ENCODE assay signal across 8 cellular contexts in the genomic region with DNA sequence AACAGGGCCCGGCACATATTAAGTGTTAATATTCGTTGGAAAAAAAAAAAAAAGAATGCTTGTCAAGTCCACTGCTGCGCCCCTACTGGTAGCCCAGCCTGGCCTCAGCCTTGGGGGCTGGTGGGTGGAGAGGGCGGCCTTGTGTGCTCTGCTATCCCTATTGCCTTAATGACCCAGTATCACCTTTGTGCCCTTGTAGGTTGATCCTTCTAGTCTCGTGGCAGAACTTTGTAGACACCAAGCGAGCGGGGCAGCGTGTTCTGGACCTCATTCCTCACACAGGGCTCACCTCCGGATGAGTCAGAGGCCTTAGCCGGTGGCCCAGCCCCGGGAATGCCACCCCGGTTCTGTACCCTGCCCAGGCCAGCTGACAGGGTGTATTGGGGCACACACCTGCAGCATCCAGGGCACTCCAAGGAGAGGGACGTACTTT. TPM values are rescaled to one million over a fixed set of nuclear protein-coding genes. Genes with fewer than 3 reads are reported as not detected.
DNase-seq lines count a peak whose midpoint lies in the region; ATAC-seq and TF ChIP-seq lines count a peak whose summit lies in the region.

No MANE protein-coding gene starts in this region.

- H3K27ac ChIP-seq in SK-N-MC, result peak overlapping the region; percentile 97
- no peak overlapping the region for H3K27ac ChIP-seq in neural progenitor cell

- peak overlapping the region; percentile 79 for H3K4me2 ChIP-seq in neural progenitor cell

- peak overlapping the region; percentile 88 for H3K4me3 Mint-ChIP-seq in neural progenitor cell

- DNase-seq in activated CD8-positive, alpha-beta memory T cell treated with anti-CD3 and anti-CD28 coated beads for 24 hours, result peak; percentile 62
- no peak for DNase-seq in activated CD8-positive, alpha-beta memory T cell treated with anti-CD3 and anti-CD28 coated beads, Interleukin-2, amount 50 U/mL, for 48 hours
- no peak for DNase-seq in SK-N-MC (ENCODE audit: low read depth, low spot score)
- peak; percentile 49 for DNase-seq in neural progenitor cell (ENCODE audit: low spot score)
- DNase-seq in kidney glomerular epithelial cell (lab: John Stamatoyannopoulos, UW), result no peak
- no peak for DNase-seq in DMS153 (lab: John Stamatoyannopoulos, UW)
- DNase-seq in NCI-H446 (lab: John Stamatoyannopoulos, UW), result no peak

- H3K27me3 ChIP-seq in neural progenitor cell, result no peaks in the 10 kb centered on the region

- peaks cover 27% of the 10 kb centered on the region for H4K20me1 ChIP-seq in neural progenitor cell (ENCODE audit: low read depth)

- H3K9ac ChIP-seq in SK-N-MC (ENCODE audit: insufficient read length) (peak overlapping the region; percentile 90), neural progenitor cell (no peak overlapping the region)

- no peaks in the 10 kb centered on the region for H3K9me3 Mint-ChIP-seq in neural progenitor cell

- peaks cover 39% of the 10 kb centered on the region for H3K4me1 Mint-ChIP-seq in neural progenitor cell

- peaks cover 41% of the 10 kb centered on the region for H3F3A ChIP-seq in neural progenitor cell (ENCODE audit: low read depth)

- peaks cover 5% of the 10 kb centered on the region for H3K27me3 Mint-ChIP-seq in neural progenitor cell (ENCODE audit: insufficient read depth, low read depth)

- H2AFZ ChIP-seq in neural progenitor cell (replicated peaks), result no peak overlapping the region

- H3K4me3 ChIP-seq in SK-N-MC, result peak overlapping the region; percentile 82
- H3K4me3 ChIP-seq in neural progenitor cell, result peak overlapping the region; percentile 94

- peaks cover 3% of the 10 kb centered on the region for H3K36me3 Mint-ChIP-seq in neural progenitor cell

- H3K9me3 ChIP-seq in SK-N-MC (ENCODE audit: low read depth, low read length) (no peaks in the 10 kb centered on the region), neural progenitor cell (ENCODE audit: low read depth) (no peaks in the 10 kb centered on the region)

- peak; percentile 48 for ATAC-seq in esophagus mucosa

- H3K4me1 ChIP-seq in neural progenitor cell, result peaks cover 15% of the 10 kb centered on the region

- peaks cover 24% of the 10 kb centered on the region for H3K36me3 ChIP-seq in SK-N-MC (ENCODE audit: insufficient read depth, low read length)
- no peaks in the 10 kb centered on the region for H3K36me3 ChIP-seq in neural progenitor cell

- H3K27ac Mint-ChIP-seq in neural progenitor cell, result peak overlapping the region; percentile 63

- H3K79me2 ChIP-seq in neural progenitor cell (ENCODE audit: low read depth), result peaks cover 38% of the 10 kb centered on the region

- TF ChIP-seq CTCF in neural progenitor cell (IDR thresholded peaks at IDR 0.05), result peak; percentile 49

RNA-seq across cellular contexts. Expression of gene RCOR1, which starts 1.8 kb away (rescaled TPM):
- total RNA-seq in esophagus mucosa, result 52.8 TPM
- 25.3 and 33.7 TPM in 2 replicates for total RNA-seq in neural progenitor cell (ENCODE audit: low replicate concordance)

Comparison
In these comparisons a context has a peak if more than half of its experiments do, and no peak if none do; other contexts are left out.
1. DNase-seq: peak in activated CD8-positive, alpha-beta memory T cell treated with anti-CD3 and anti-CD28 coated beads for 24 hours (single experiment) and neural progenitor cell (single experiment); none in activated CD8-positive, alpha-beta memory T cell treated with anti-CD3 and anti-CD28 coated beads, Interleukin-2, amount 50 U/mL, for 48 hours (single experiment), SK-N-MC (single experiment), kidney glomerular epithelial cell (single experiment), DMS153 (single experiment) and NCI-H446 (0 of 2).